ENCODE assay signal across 1 cellular context in genomic region chr7:4733936-4734528, GRCh38.
TF ChIP-seq lines count a peak whose summit lies in the region.

No MANE protein-coding gene starts in this region.

TF ChIP-seq in GM12878, 131 proteins besides CTCF, POLR2A, EP300 and RAD21:
- TF ChIP-seq ATF2 (IDR thresholded peaks at IDR 0.05; ENCODE audit: low read length) (no peak), TAF1 (IDR thresholded peaks at IDR 0.05; ENCODE audit: borderline replicate concordance, low read depth, low read length) (no peak), CREM (IDR thresholded peaks at IDR 0.05; ENCODE audit: low read depth) (no peak), BACH1 (IDR thresholded peaks at IDR 0.05; ENCODE audit: borderline replicate concordance) (no peak), BCL3 (IDR thresholded peaks at IDR 0.05; ENCODE audit: borderline replicate concordance, insufficient read depth, low read depth, low read length, poor library complexity, severe bottlenecking) (no peak), BRCA1 (IDR thresholded peaks at IDR 0.05; ENCODE audit: low read depth, low read length) (no peak), ZBTB40 (IDR thresholded peaks at IDR 0.05; ENCODE audit: borderline replicate concordance) (no peak), NFYA (IDR thresholded peaks at IDR 0.05; ENCODE audit: borderline replicate concordance, low read depth, low read length) (no peak), JUND (IDR thresholded peaks at IDR 0.05; ENCODE audit: low read depth, low read length) (no peak)
TF ChIP-seq in GM12878: peak in this region for 0.
